12 cellular contexts compared by ENCODE assay signal in the genomic region with DNA sequence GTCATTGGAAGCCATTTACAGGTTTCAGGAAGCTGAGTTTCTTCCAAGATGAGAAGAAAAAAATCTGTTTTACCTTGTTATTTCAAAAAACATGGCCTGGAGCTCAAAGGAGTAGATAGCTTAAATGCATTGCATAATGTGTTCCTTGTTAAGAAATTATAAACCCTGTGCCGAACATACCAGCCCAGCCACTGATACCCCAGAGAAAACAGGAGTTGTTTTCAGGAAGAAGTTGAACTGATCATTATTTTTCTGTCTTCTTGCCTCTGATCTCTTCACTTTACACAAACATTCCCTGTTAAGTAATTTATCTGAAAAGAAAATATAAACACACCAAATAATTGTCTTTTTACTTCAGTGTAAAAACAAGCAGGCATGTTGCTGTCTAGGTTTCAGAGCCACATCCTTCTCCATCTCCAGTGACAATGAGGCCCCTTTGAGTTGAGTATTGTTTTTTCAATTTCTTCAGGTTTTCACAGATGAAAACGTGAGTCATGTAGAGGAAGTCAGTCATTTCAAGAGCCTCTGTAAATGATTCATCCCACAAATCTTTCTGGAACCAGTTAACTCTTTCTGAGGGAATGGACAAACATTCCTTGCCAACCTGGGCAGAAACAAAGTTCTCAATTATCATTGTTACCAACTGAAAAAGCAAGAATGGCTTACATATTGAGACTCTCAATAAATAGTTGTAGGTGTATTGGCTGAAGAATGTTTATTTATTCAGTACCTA.
DNase-seq lines count a peak whose midpoint lies in the region; ATAC-seq, FAIRE-seq and TF ChIP-seq lines count a peak whose summit lies in the region.
"Had no signal": no experiment of that assay in that cellular context is flagged by ENCODE, and none has a peak within 500 bp of the region (broad histone marks: within the 10 kb centered on the region; RNA-seq: fewer than 3 reads in every experiment).

No MANE protein-coding gene starts in this region.

- intact Hi-C loops in ovary (cut with DNase I): no loop called here

- H3K27me3 ChIP-seq in bronchial epithelial cell (ENCODE audit: control insufficient read depth, insufficient read depth, low read length) (no peaks in the 10 kb centered on the region), osteoblast (ENCODE audit: insufficient read depth, low read length) (no peaks in the 10 kb centered on the region), ovary (no peaks in the 10 kb centered on the region)
- H3K27me3 ChIP-seq: adrenal gland had no signal

- peaks cover 37% of the 10 kb centered on the region for H3K4me1 ChIP-seq in osteoblast (ENCODE audit: insufficient read depth, low read length)
- no peaks in the 10 kb centered on the region for H3K4me1 ChIP-seq in ovary (ENCODE audit: insufficient read depth)

- no peaks in the 10 kb centered on the region for H3K79me2 ChIP-seq in osteoblast (ENCODE audit: insufficient read depth, low read length)

- FAIRE-seq in bronchial epithelial cell (lab: Jason Lieb, UNC): peak; percentile 7
- FAIRE-seq: TTC549 had no signal

- H4K20me1 ChIP-seq in osteoblast (ENCODE audit: insufficient read depth, low read length): no peaks in the 10 kb centered on the region

- H3K27ac ChIP-seq in osteoblast (ENCODE audit: low read depth, low read length): peak overlapping the region; percentile 83
- H3K27ac ChIP-seq in ovary: no peak overlapping the region

- TF ChIP-seq POLR2A in ovary (IDR thresholded peaks at IDR 0.05): no peak

- no peak for TF ChIP-seq EP300 in ovary (IDR thresholded peaks at IDR 0.05)

- 1 to 2% (median 1%) methylated on average over 2 of the region's 2 CpGs for WGBS in ovary, 3 donors

- DNase-seq in GM03348 (ENCODE audit: low spot score) (peak; percentile 65), HS-5 (ENCODE audit: low read depth) (peak; percentile 85), bronchial epithelial cell (ENCODE audit: low read depth) (peak; percentile 85), osteoblast (ENCODE audit: insufficient read length, low spot score, missing footprints) (peak; percentile 43), NCI-H524 treated with DMSO at 0.1 percent for 48 hours (lab: John Stamatoyannopoulos, UW) (no peak), ovary (no peak), NCI-H82 (lab: John Stamatoyannopoulos, UW) (no peak)
- DNase-seq: adrenal gland; NCI-H1694 treated with DMSO at 0.1 percent for 48 hours; stimulated activated CD4-positive, alpha-beta T cell treated with anti-CD3 and anti-CD28 coated beads, Interleukin-2, amount 100 ng/mL, for 24 hours had no signal

- peak overlapping the region; percentile 62 for H3K4me2 ChIP-seq in osteoblast (ENCODE audit: insufficient read depth, low read length)

- no peak for ATAC-seq in HG03565 (IDR thresholded peaks at IDR 0.05; ENCODE audit: unreplicated experiment)

- H3K4me3 ChIP-seq in bronchial epithelial cell (ENCODE audit: low read depth, low read length) (no peak overlapping the region), osteoblast (ENCODE audit: insufficient read depth, low read length) (no peak overlapping the region), ovary (no peak overlapping the region)
- H3K4me3 ChIP-seq: adrenal gland had no signal

- H3K36me3 ChIP-seq in bronchial epithelial cell (ENCODE audit: control insufficient read depth, insufficient read depth, low read length) (no peaks in the 10 kb centered on the region), osteoblast (ENCODE audit: insufficient read depth, low read length) (no peaks in the 10 kb centered on the region), ovary (no peaks in the 10 kb centered on the region)
- H3K36me3 ChIP-seq: adrenal gland had no signal

- H3K9me3 ChIP-seq in osteoblast (ENCODE audit: low read depth, low read length) (no peaks in the 10 kb centered on the region), ovary (no peaks in the 10 kb centered on the region)
- H3K9me3 ChIP-seq: adrenal gland had no signal

- peak overlapping the region; percentile 43 for H2AFZ ChIP-seq in osteoblast (ENCODE audit: low read length)

- TF ChIP-seq CTCF in bronchial epithelial cell (IDR thresholded peaks at IDR 0.05; ENCODE audit: insufficient read depth, low read length, severe bottlenecking): no peak
- TF ChIP-seq CTCF in osteoblast (IDR thresholded peaks at IDR 0.05; ENCODE audit: extremely low read depth, low read depth, low read length): no peak
- TF ChIP-seq CTCF in ovary (IDR thresholded peaks at IDR 0.05): no peak

Comparison
In these comparisons a context has a peak if more than half of its experiments do, and no peak if none do; other contexts are left out.
1. DNase-seq: peak in GM03348 (single experiment), HS-5 (single experiment), bronchial epithelial cell (single experiment) and osteoblast (single experiment); none in NCI-H524 treated with DMSO at 0.1 percent for 48 hours (single experiment), ovary (0 of 5) and NCI-H82 (single experiment).